In the genomic region with DNA sequence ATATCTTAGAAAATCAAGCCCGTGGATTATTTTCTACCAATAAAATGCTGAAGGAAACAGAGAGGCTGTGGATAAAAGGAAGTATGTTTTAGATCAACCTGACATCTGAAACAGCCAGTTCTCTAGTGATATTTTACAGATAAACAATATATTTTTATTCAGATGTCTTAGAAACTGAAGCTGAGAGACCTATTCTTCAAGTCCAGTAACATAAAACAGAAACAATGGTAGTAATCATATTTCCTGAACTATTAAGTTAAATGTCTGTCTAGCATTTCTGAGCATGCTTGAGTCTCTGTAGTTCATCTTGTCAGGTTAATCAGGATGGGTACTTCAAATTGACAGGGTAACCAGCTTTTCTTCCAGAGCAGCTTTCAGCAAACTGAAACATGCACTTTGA, we compare ENCODE assay signal across 26 cellular contexts.
"Had no signal": no experiment of that assay in that cellular context is flagged by ENCODE, and none has a peak within 500 bp of the region (broad histone marks: within the 10 kb centered on the region; RNA-seq: fewer than 3 reads in every experiment).

No MANE protein-coding gene starts in this region.

- H3K4me3 ChIP-seq: stomach, suprapubic skin, testis, thoracic aorta, thyroid gland, tibial artery, tibial nerve, transverse colon, upper lobe of left lung, upper lobe of right lung, uterus, vagina had no signal

- H3K36me3 ChIP-seq: stomach, suprapubic skin, thoracic aorta, thyroid gland, tibial artery, tibial nerve, transverse colon, upper lobe of left lung, upper lobe of right lung, uterus, vagina had no signal

- ATAC-seq: stimulated activated effector memory CD8-positive, alpha-beta T cell treated with anti-CD3 and anti-CD28 coated beads, Interleukin-12 subunit alpha, Interleukin-12 subunit beta, amount 100 ng/mL, for 72 hours; stimulated activated memory B cell treated with anti-CD40 and anti-IgM and Interleukin-4, amounts not matched to agents 10 μg/mL and 1 μg/mL and 100 μg/mL, for 72 hours; stimulated activated naive B cell treated with anti-CD40 and anti-IgM and Interleukin-4, amounts not matched to agents 10 μg/mL and 1 μg/mL and 100 μg/mL, for 72 hours; stimulated activated naive CD8-positive, alpha-beta T cell treated with anti-CD3 and anti-CD28 coated beads, Interleukin-15, amount 100 ng/mL, for 72 hours; stimulated activated naive CD8-positive, alpha-beta T cell treated with anti-CD3 and anti-CD28 coated beads, Interleukin-15, Interleukin-2, amounts not matched to agents 100 U/mL and 50 U/mL, for 24 hours; upper lobe of right lung had no signal

- H3K9me3 ChIP-seq: suprapubic skin, testis, thoracic aorta, thyroid gland, tibial artery, upper lobe of right lung had no signal

- DNase-seq: stimulated activated CD4-positive, alpha-beta T cell treated with anti-CD3 and anti-CD28 coated beads, Interleukin-2, amount 100 ng/mL, for 48 hours; stimulated activated CD4-positive, alpha-beta T cell treated with anti-CD3 and anti-CD28 coated beads, Interleukin-4, amount 100 ng/mL, for 1 hour; stimulated activated CD4-positive, alpha-beta T cell treated with anti-CD3 and anti-CD28 coated beads, Interleukin-4, amount 100 ng/mL, for 24 hours; stimulated activated CD4-positive, alpha-beta T cell treated with anti-CD3 and anti-CD28 coated beads, Interleukin-4, amount 100 ng/mL, for 4 hours; stimulated activated CD8-positive, alpha-beta memory T cell treated with anti-CD3 and anti-CD28 coated beads, Interleukin-4, amount 100 ng/mL, for 48 hours; stimulated activated naive B cell treated with anti-CD40 and anti-IgM and Interleukin-4, amounts not matched to agents 10 μg/mL and 1 μg/mL and 100 μg/mL, for 72 hours; stimulated activated naive CD4-positive, alpha-beta T cell; stimulated activated naive CD4-positive, alpha-beta T cell treated with Interleukin-2 at 50 U/mL for 16 hours; stimulated activated naive CD8-positive, alpha-beta T cell treated with anti-CD3 and anti-CD28 coated beads, Interleukin-15, amount 100 ng/mL, for 72 hours; stimulated activated naive CD8-positive, alpha-beta T cell treated with anti-CD3 and anti-CD28 coated beads, Interleukin-15, Interleukin-2, amounts not matched to agents 100 U/mL and 50 U/mL, for 24 hours; stomach; substantia nigra; testis; thyroid gland; tibial artery; transverse colon; trophoblast cell; upper lobe of left lung; upper lobe of right lung; uterus had no signal

- H3K27ac ChIP-seq: stomach, suprapubic skin, testis, thoracic aorta, thyroid gland, tibial artery, tibial nerve, transverse colon, upper lobe of left lung, upper lobe of right lung, uterus, vagina had no signal

- H3K27me3 ChIP-seq: stomach, suprapubic skin, testis, thyroid gland, tibial artery, tibial nerve, transverse colon, upper lobe of left lung, upper lobe of right lung, uterus, vagina had no signal
